In genomic region chr11:13440100-13440855, GRCh38 we compare ENCODE assay signal across 8 cellular contexts. TPM values are rescaled to one million over a fixed set of nuclear protein-coding genes. Genes with fewer than 3 reads are reported as not detected.
A peak's percentile ranks its signal among the peaks of the same experiment; 100 is the strongest.
DNase-seq lines count a peak whose midpoint lies in the region; ATAC-seq and TF ChIP-seq lines count a peak whose summit lies in the region.

No MANE protein-coding gene starts in this region.

- in situ Hi-C loops in KBM-7 (cut with MboI; ENCODE audit: low pct_unique_long_range_greater_than_20kb, low sequenced_read_pairs): no loop called here

- H2BK5ac ChIP-seq in H9 (ENCODE audit: insufficient read length, low read length): no peak overlapping the region

- H3K9me3 ChIP-seq in H9 (ENCODE audit: control insufficient read depth, low read depth, low read length) (no peaks in the 10 kb centered on the region), PC-3 (ENCODE audit: low read length) (no peaks in the 10 kb centered on the region)

- no peak overlapping the region for H2AK5ac ChIP-seq in H9 (ENCODE audit: insufficient read length, low read length)

- no peaks in the 10 kb centered on the region for H3K27me3 Mint-ChIP-seq in H9 (ENCODE audit: low read depth)
- no peaks in the 10 kb centered on the region for H3K27me3 Mint-ChIP-seq in activated CD4-positive, alpha-beta T cell treated with anti-CD3 and anti-CD28 coated beads, Interleukin-2, amount 10 ng/mL, durations not matched to agents 7 days and 5 days

- H3K4ac ChIP-seq in H9 (ENCODE audit: low read depth, low read length): no peak overlapping the region

- H3K14ac ChIP-seq in H9 (ENCODE audit: insufficient read depth, low read length): no peak overlapping the region

- H3T11ph ChIP-seq in H9 (ENCODE audit: low read length): no peak overlapping the region

- peak overlapping the region in 2 of 3 experiments; percentile 21 to 48; a peak in 2 of 7 replicates for H3K27ac Mint-ChIP-seq in H9
- H3K27ac Mint-ChIP-seq in activated CD4-positive, alpha-beta T cell treated with anti-CD3 and anti-CD28 coated beads, Interleukin-2, amount 10 ng/mL, durations not matched to agents 7 days and 5 days: no peak overlapping the region

- CTCF ChIA-PET in PC-3 (lab: Charles Lee): no interaction called here
- CTCF ChIA-PET in activated CD4-positive, alpha-beta T cell treated with anti-CD3 and anti-CD28 coated beads, Interleukin-2, amount 10 ng/mL, durations not matched to agents 7 days and 5 days (lab: Charles Lee): interaction anchor here (1.1 to 1.2 kb wide), 2 partner anchors 10 to 23 kb away, joined by 3 read pairs; partner anchors contain the start of gene BTBD10

- peaks cover 29 to 33% of the 10 kb centered on the region in 2 experiments for H3K4me1 Mint-ChIP-seq in H9
- peaks cover 15% of the 10 kb centered on the region for H3K4me1 Mint-ChIP-seq in activated CD4-positive, alpha-beta T cell treated with anti-CD3 and anti-CD28 coated beads, Interleukin-2, amount 10 ng/mL, durations not matched to agents 7 days and 5 days

- no peak overlapping the region for H2AFZ ChIP-seq in H9 (ENCODE audit: low read length)
- peak overlapping the region; percentile 49 for H2AFZ ChIP-seq in PC-3 (ENCODE audit: low read length)

- WGBS in H9 (ENCODE audit: extremely low coverage, insufficient read length, low lambda C conversion rate): no CpG with 5 or more reads among the region's 8 CpGs

- peak overlapping the region; percentile 43 for H3K4me3 ChIP-seq in PC-3 (ENCODE audit: low read length)

- ATAC-seq in PC-3 (peak; percentile 98), GM18873 (IDR thresholded peaks at IDR 0.05; ENCODE audit: low FRiP score, unreplicated experiment) (no peak), HG03521 (IDR thresholded peaks at IDR 0.05; ENCODE audit: unreplicated experiment) (no peak)

- peak overlapping the region in 1 of 2 experiments; percentile 54; a peak in 3 of 5 replicates for H3K4me3 Mint-ChIP-seq in H9
- no peak overlapping the region for H3K4me3 Mint-ChIP-seq in activated CD4-positive, alpha-beta T cell treated with anti-CD3 and anti-CD28 coated beads, Interleukin-2, amount 10 ng/mL, durations not matched to agents 7 days and 5 days

- H3F3A ChIP-seq in PC-3 (ENCODE audit: low read length, unreplicated experiment): no peaks in the 10 kb centered on the region

- H4K20me1 ChIP-seq in H9 (ENCODE audit: control insufficient read depth, insufficient read depth, insufficient read length): no peaks in the 10 kb centered on the region
- no peaks in the 10 kb centered on the region for H4K20me1 ChIP-seq in PC-3 (ENCODE audit: low read length)

- no peak overlapping the region for H3K23ac ChIP-seq in H9 (ENCODE audit: insufficient read length, low read depth, low read length)

- H2BK120ac ChIP-seq in H9 (ENCODE audit: low read depth, low read length, poor library complexity, severe bottlenecking): no peak overlapping the region

- no peak overlapping the region for H3K56ac ChIP-seq in H9 (ENCODE audit: insufficient read length, low read depth, low read length)

- H3K9ac ChIP-seq in H9 (ENCODE audit: extremely low read depth, insufficient read length, low read length) (no peak overlapping the region), PC-3 (ENCODE audit: low read length) (0 out of 2 replicates have a peak overlapping the region, but pooled peaks have one; percentile 17)

- H4K5ac ChIP-seq in H9 (ENCODE audit: insufficient read length, low read depth, low read length): no peak overlapping the region

- BruUV-seq in PC-3 (replicated peaks; lab: Mats Ljungman, UMichigan): no TSS peak

- H3K79me2 ChIP-seq in H9 (ENCODE audit: insufficient read depth, low read length) (no peaks in the 10 kb centered on the region), PC-3 (ENCODE audit: low read length) (peaks cover 15% of the 10 kb centered on the region)

- H3K9me2 ChIP-seq in PC-3 (replicated peaks; ENCODE audit: low read length): no peaks in the 10 kb centered on the region

- no peak overlapping the region for H3K4me2 ChIP-seq in H9 (ENCODE audit: insufficient read depth, insufficient read length, low read length)
- peak overlapping the region; percentile 75 for H3K4me2 ChIP-seq in PC-3 (ENCODE audit: low read length)

- H2BK12ac ChIP-seq in H9 (ENCODE audit: insufficient read length, low read depth, low read length): no peak overlapping the region

- intact Hi-C loops in PC-3 (cut with micrococcal nuclease): no loop called here

- POLR2A ChIA-PET in PC-3 (lab: Charles Lee; ENCODE audit: unreplicated experiment): interaction anchor here (0.6 kb wide), 1 partner anchor 288 kb away, joined by 4 read pairs; no protein-coding TSS in a partner anchor
- POLR2A ChIA-PET in activated CD4-positive, alpha-beta T cell treated with anti-CD3 and anti-CD28 coated beads, Interleukin-2, amount 10 ng/mL, durations not matched to agents 7 days and 5 days (lab: Charles Lee): interaction anchor here (0.6 kb wide), 1 partner anchor 1904 kb away, joined by 4 read pairs; no protein-coding TSS in a partner anchor

- no peaks in the 10 kb centered on the region for H3K79me1 ChIP-seq in H9 (ENCODE audit: insufficient read depth, low read depth, low read length, poor library complexity, severe bottlenecking)

- DNase-seq in H9 (no peak), PC-3 (peak; percentile 79), epithelial cell of prostate (ENCODE audit: low read depth, low spot score) (peak; percentile 46), myocyte (ENCODE audit: low read depth) (peak; percentile 90), KBM-7 (no peak)
- no peak for DNase-seq in activated CD4-positive, alpha-beta T cell treated with anti-CD3 and anti-CD28 coated beads, Interleukin-2, amount 10 ng/mL, durations not matched to agents 7 days and 5 days

- H3K4me1 ChIP-seq in H9 (ENCODE audit: insufficient read depth, low read length) (peaks cover 5% of the 10 kb centered on the region), PC-3 (ENCODE audit: insufficient read depth, low read length) (peaks cover 14% of the 10 kb centered on the region; the same call in 1 of the 2 replicates)

- H3K18ac ChIP-seq in H9 (ENCODE audit: insufficient read length, low read depth, low read length): no peak overlapping the region

- H2BK15ac ChIP-seq in H9 (ENCODE audit: low read depth, low read length): no peak overlapping the region

- H3K27ac ChIP-seq in H9 (ENCODE audit: insufficient read length, low read depth, low read length) (no peak overlapping the region), PC-3 (ENCODE audit: low read length) (peak overlapping the region; percentile 55), epithelial cell of prostate (peak overlapping the region; percentile 51)

- no peak overlapping the region for H2BK20ac ChIP-seq in H9 (ENCODE audit: low read depth, low read length, poor library complexity, severe bottlenecking)

- TF ChIP-seq CTCF in H9 (conservative IDR thresholded peaks at IDR 0.05) (no peak), PC-3 (conservative IDR thresholded peaks at IDR 0.05; ENCODE audit: low read depth, low read length) (no peak)

- H3K27me3 ChIP-seq in H9 (ENCODE audit: insufficient read depth, low read length) (no peaks in the 10 kb centered on the region), PC-3 (ENCODE audit: low read length) (no peaks in the 10 kb centered on the region)

- H3K36me3 ChIP-seq in PC-3 (ENCODE audit: low read depth, low read length): no peaks in the 10 kb centered on the region

- no peaks in the 10 kb centered on the region for H3K36me3 Mint-ChIP-seq in H9 (ENCODE audit: insufficient read depth in 1 of 3, low read depth in 3 of 3)
- peaks cover 10% of the 10 kb centered on the region for H3K36me3 Mint-ChIP-seq in activated CD4-positive, alpha-beta T cell treated with anti-CD3 and anti-CD28 coated beads, Interleukin-2, amount 10 ng/mL, durations not matched to agents 7 days and 5 days (ENCODE audit: low read depth)

- H3K23me2 ChIP-seq in H9 (ENCODE audit: insufficient read length, low read depth, low read length, poor library complexity, severe bottlenecking): no peaks in the 10 kb centered on the region

- H4K8ac ChIP-seq in H9 (replicated peaks; ENCODE audit: insufficient read length, low read depth, low read length): no peak overlapping the region

- H4K91ac ChIP-seq in H9 (ENCODE audit: insufficient read length, low read depth, low read length): no peak overlapping the region

- no peaks in the 10 kb centered on the region for H3K9me3 Mint-ChIP-seq in H9
- H3K9me3 Mint-ChIP-seq in activated CD4-positive, alpha-beta T cell treated with anti-CD3 and anti-CD28 coated beads, Interleukin-2, amount 10 ng/mL, durations not matched to agents 7 days and 5 days: peaks cover 6% of the 10 kb centered on the region

RNA-seq across cellular contexts. Expression of gene BTBD10, which starts 22.7 kb away (rescaled TPM):
- total RNA-seq in H9 (2021) (22.4 and 23.3 TPM in 2 replicates), PC-3 (2014; rRNA removed) (30.2 and 32.5 TPM in 2 replicates), myocyte (31.6 and 36.0 TPM in 2 replicates)
- 26.6 TPM for polyA plus RNA-seq in myocyte (2012)
- 10 to 100 TPM; 25.7 to 31.3 TPM for total RNA-seq in activated CD4-positive, alpha-beta T cell treated with anti-CD3 and anti-CD28 coated beads, Interleukin-2, amount 10 ng/mL, durations not matched to agents 7 days and 5 days

RNA-seq across cellular contexts. Expression of gene PTH, which starts 55.5 kb away (rescaled TPM):
- total RNA-seq in H9 (2021) (not detected in 2 replicates), PC-3 (2014; rRNA removed) (not detected in 2 replicates), myocyte (not detected in 2 replicates)
- not detected for polyA plus RNA-seq in myocyte (2012)
- total RNA-seq in activated CD4-positive, alpha-beta T cell treated with anti-CD3 and anti-CD28 coated beads, Interleukin-2, amount 10 ng/mL, durations not matched to agents 7 days and 5 days: not detected

Comparison
In these comparisons a context has a peak if more than half of its experiments do, and no peak if none do; other contexts are left out.
1. DNase-seq: peak in PC-3 (single experiment), epithelial cell of prostate (single experiment) and myocyte (single experiment); none in H9 (single experiment), KBM-7 (single experiment) and activated CD4-positive, alpha-beta T cell treated with anti-CD3 and anti-CD28 coated beads, Interleukin-2, amount 10 ng/mL, durations not matched to agents 7 days and 5 days (single experiment).